Comparison of ENCODE assay signal across 17 cellular contexts in the genomic region with DNA sequence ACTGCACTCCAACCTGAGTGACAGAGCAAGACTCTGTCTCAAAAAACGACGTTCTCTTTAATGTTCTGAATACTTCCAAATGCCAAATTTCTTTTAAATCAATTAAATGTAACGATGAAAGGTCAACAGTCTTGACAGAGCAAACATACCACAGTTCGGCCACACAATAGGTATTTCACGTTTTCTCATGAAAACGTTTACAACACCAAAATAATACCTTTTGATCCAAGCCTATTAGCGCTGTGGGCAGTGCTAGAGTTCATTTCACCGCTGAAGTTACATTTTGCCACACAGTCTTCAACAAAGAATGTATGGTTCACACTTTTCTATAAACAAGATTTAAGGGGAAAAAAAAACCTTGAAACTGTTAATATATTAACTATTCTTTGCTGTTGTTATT.
A peak's percentile ranks its signal among the peaks of the same experiment; 100 is the strongest.
DNase-seq lines count a peak whose midpoint lies in the region; ATAC-seq and TF ChIP-seq lines count a peak whose summit lies in the region.
"Had no signal": no experiment of that assay in that cellular context is flagged by ENCODE, and none has a peak within 500 bp of the region (broad histone marks: within the 10 kb centered on the region; RNA-seq: fewer than 3 reads in every experiment).

No MANE protein-coding gene starts in this region.

- no peaks in the 10 kb centered on the region for H3K23me2 ChIP-seq in H9 (ENCODE audit: insufficient read length, low read depth, low read length, poor library complexity, severe bottlenecking)

- ATAC-seq in WTC11 (no peak), left lobe of liver (peak; percentile 62), HG02840 (IDR thresholded peaks at IDR 0.05; ENCODE audit: low FRiP score, unreplicated experiment) (no peak)
- ATAC-seq: CD8-positive, alpha-beta T cell; GM12878 had no signal

- CTCF ChIA-PET in WTC11 (lab: Charles Lee): no interaction called here

- H3K4me2 ChIP-seq in H9 (ENCODE audit: insufficient read depth, insufficient read length, low read length): no peak overlapping the region
- H3K4me2 ChIP-seq in GM23248 (ENCODE audit: unreplicated experiment): no peak overlapping the region
- H3K4me2 ChIP-seq in osteoblast (ENCODE audit: insufficient read depth, low read length): no peak overlapping the region

- no peak overlapping the region for H3K23ac ChIP-seq in H9 (ENCODE audit: insufficient read length, low read depth, low read length)

- no peaks in the 10 kb centered on the region for H3K27me3 Mint-ChIP-seq in H9 (ENCODE audit: low read depth)
- H3K27me3 Mint-ChIP-seq in WTC11 (ENCODE audit: low read depth): no peaks in the 10 kb centered on the region
- no peaks in the 10 kb centered on the region for H3K27me3 Mint-ChIP-seq in progenitor cell of endocrine pancreas
- H3K27me3 Mint-ChIP-seq: B cell had no signal

- H4K91ac ChIP-seq in H9 (ENCODE audit: insufficient read length, low read depth, low read length): no peak overlapping the region

- no peak overlapping the region for H2BK12ac ChIP-seq in H9 (ENCODE audit: insufficient read length, low read depth, low read length)

- H2BK120ac ChIP-seq in H9 (ENCODE audit: low read depth, low read length, poor library complexity, severe bottlenecking): no peak overlapping the region

- no peak overlapping the region for H3K4me3 Mint-ChIP-seq in H9
- no peak overlapping the region for H3K4me3 Mint-ChIP-seq in WTC11
- no peak overlapping the region for H3K4me3 Mint-ChIP-seq in progenitor cell of endocrine pancreas (ENCODE audit: low read depth)
- H3K4me3 Mint-ChIP-seq: B cell; CD8-positive, alpha-beta T cell had no signal

- H3K9me2 ChIP-seq in GM23248 (ENCODE audit: insufficient read depth): no peaks in the 10 kb centered on the region

- H3K79me1 ChIP-seq in H9 (ENCODE audit: insufficient read depth, low read depth, low read length, poor library complexity, severe bottlenecking): no peaks in the 10 kb centered on the region

- H3K27ac ChIP-seq in H9 (ENCODE audit: insufficient read length, low read depth, low read length) (no peak overlapping the region), GM23248 (no peak overlapping the region), osteoblast (ENCODE audit: low read depth, low read length) (no peak overlapping the region)
- H3K27ac ChIP-seq: BLaER1 treated with 17β-estradiol and CSF1 and Interleukin-3, amounts not matched to agents 10 nM and 100 nM; HL-60 had no signal

- no peak overlapping the region for H2BK5ac ChIP-seq in H9 (ENCODE audit: insufficient read length, low read length)

- H2BK20ac ChIP-seq in H9 (ENCODE audit: low read depth, low read length, poor library complexity, severe bottlenecking): no peak overlapping the region

- no peak overlapping the region for H2AFZ ChIP-seq in H9 (ENCODE audit: low read length)
- H2AFZ ChIP-seq in GM23248: no peak overlapping the region
- H2AFZ ChIP-seq in osteoblast (ENCODE audit: low read length): no peak overlapping the region

- H3K56ac ChIP-seq in H9 (ENCODE audit: insufficient read length, low read depth, low read length): no peak overlapping the region

- no peak overlapping the region for H3K9ac ChIP-seq in H9 (ENCODE audit: extremely low read depth, insufficient read length, low read length)
- no peak overlapping the region for H3K9ac ChIP-seq in GM23248
- H3K9ac ChIP-seq: BLaER1 treated with 17β-estradiol and CSF1 and Interleukin-3, amounts not matched to agents 10 nM and 100 nM had no signal

- POLR2A ChIA-PET in WTC11 (lab: Charles Lee): no interaction called here

- H4K5ac ChIP-seq in H9 (ENCODE audit: insufficient read length, low read depth, low read length): no peak overlapping the region

- TF ChIP-seq CTCF in H9 (conservative IDR thresholded peaks at IDR 0.05) (no peak), WTC11 (IDR thresholded peaks at IDR 0.05) (no peak), progenitor cell of endocrine pancreas (IDR thresholded peaks at IDR 0.05; ENCODE audit: unreplicated experiment) (no peak), osteoblast (IDR thresholded peaks at IDR 0.05; ENCODE audit: extremely low read depth, low read depth, low read length) (no peak)

- H3K79me2 ChIP-seq in H9 (ENCODE audit: insufficient read depth, low read length) (peaks cover 7% of the 10 kb centered on the region; the same call in 1 of the 2 replicates), GM23248 (ENCODE audit: insufficient read depth) (peaks cover 100% of the 10 kb centered on the region), osteoblast (ENCODE audit: insufficient read depth, low read length) (peaks cover 97% of the 10 kb centered on the region)

- DNase-seq in H9 (no peak), WTC11 (ENCODE audit: low spot score) (no peak), left lobe of liver (ENCODE audit: low spot score) (no peak), progenitor cell of endocrine pancreas (ENCODE audit: low spot score, unreplicated experiment) (no peak), posterior vena cava (ENCODE audit: low spot score) (no peak), GM23248 (no peak), osteoblast (ENCODE audit: insufficient read length, low spot score, missing footprints) (no peak)
- DNase-seq: Calu3; CD8-positive, alpha-beta T cell; DMS79 treated with DMSO at 0.1 percent for 48 hours; KG1 had no signal

- H4K8ac ChIP-seq in H9 (replicated peaks; ENCODE audit: insufficient read length, low read depth, low read length): no peak overlapping the region

- H3K36me3 Mint-ChIP-seq in H9 (ENCODE audit: insufficient read depth in 1 of 3, low read depth in 3 of 3) (no peaks in the 10 kb centered on the region), WTC11 (no peaks in the 10 kb centered on the region), progenitor cell of endocrine pancreas (ENCODE audit: insufficient read depth) (no peaks in the 10 kb centered on the region)
- H3K36me3 Mint-ChIP-seq: CD8-positive, alpha-beta T cell had no signal

- 0 out of 2 replicates have a peak, but pooled peaks cover 11% of the 10 kb centered on the region for H3F3A ChIP-seq in GM23248 (ENCODE audit: insufficient read depth)

- peaks cover 54 to 75% of the 10 kb centered on the region in 2 experiments for H3K4me1 Mint-ChIP-seq in H9
- H3K4me1 Mint-ChIP-seq in WTC11: peaks cover 64% of the 10 kb centered on the region
- H3K4me1 Mint-ChIP-seq in progenitor cell of endocrine pancreas (ENCODE audit: low read depth): peaks cover 42% of the 10 kb centered on the region

- H3K9me3 ChIP-seq in H9 (ENCODE audit: control insufficient read depth, low read depth, low read length) (no peaks in the 10 kb centered on the region), GM23248 (ENCODE audit: low read depth) (no peaks in the 10 kb centered on the region), osteoblast (ENCODE audit: low read depth, low read length) (no peaks in the 10 kb centered on the region)
- H3K9me3 ChIP-seq: BLaER1 treated with 17β-estradiol and CSF1 and Interleukin-3, amounts not matched to agents 10 nM and 100 nM; HAP-1 had no signal

- no peaks in the 10 kb centered on the region for H3K9me3 Mint-ChIP-seq in H9
- no peaks in the 10 kb centered on the region for H3K9me3 Mint-ChIP-seq in WTC11
- no peaks in the 10 kb centered on the region for H3K9me3 Mint-ChIP-seq in progenitor cell of endocrine pancreas (ENCODE audit: low read depth)
- H3K9me3 Mint-ChIP-seq: CD8-positive, alpha-beta T cell had no signal

- WGBS in H9 (ENCODE audit: extremely low coverage, insufficient read length, low lambda C conversion rate): no CpG with 5 or more reads among the region's 8 CpGs
- WGBS in GM23248 (ENCODE audit: low coverage in 1 of 2, low lambda C conversion rate in 2 of 2, missing lambda C conversion rate in 2 of 2), 2 experiments: 87 to 91% methylated on average over 8 of the region's 8 CpGs

- no peaks in the 10 kb centered on the region for H3K27me3 ChIP-seq in H9 (ENCODE audit: insufficient read depth, low read length)
- H3K27me3 ChIP-seq in GM23248 (replicated peaks; ENCODE audit: insufficient read depth): no peaks in the 10 kb centered on the region
- no peaks in the 10 kb centered on the region for H3K27me3 ChIP-seq in osteoblast (ENCODE audit: insufficient read depth, low read length)
- H3K27me3 ChIP-seq: BLaER1 treated with 17β-estradiol and CSF1 and Interleukin-3, amounts not matched to agents 10 nM and 100 nM had no signal

- H2AK5ac ChIP-seq in H9 (ENCODE audit: insufficient read length, low read length): no peak overlapping the region

- H4K20me1 ChIP-seq in H9 (ENCODE audit: control insufficient read depth, insufficient read depth, insufficient read length): no peaks in the 10 kb centered on the region
- H4K20me1 ChIP-seq in GM23248 (ENCODE audit: insufficient read depth): peaks cover 48% of the 10 kb centered on the region
- H4K20me1 ChIP-seq in osteoblast (ENCODE audit: insufficient read depth, low read length): peaks cover 79% of the 10 kb centered on the region

- H3K4me3 ChIP-seq in GM23248 (no peak overlapping the region), osteoblast (ENCODE audit: insufficient read depth, low read length) (no peak overlapping the region)
- H3K4me3 ChIP-seq: BLaER1 treated with 17β-estradiol and CSF1 and Interleukin-3, amounts not matched to agents 10 nM and 100 nM; GM12878; HAP-1 had no signal

- H3K36me3 ChIP-seq in GM23248 (ENCODE audit: low read depth): no peaks in the 10 kb centered on the region
- H3K36me3 ChIP-seq in osteoblast (ENCODE audit: insufficient read depth, low read length): no peaks in the 10 kb centered on the region
- H3K36me3 ChIP-seq: HAP-1 had no signal

- H3K27ac Mint-ChIP-seq in H9: peak overlapping the region in 2 of 3 experiments; percentile 47 to 81; a peak in 3 of 7 replicates
- peak overlapping the region; percentile 16; the same call in 1 of the 2 replicates for H3K27ac Mint-ChIP-seq in WTC11
- H3K27ac Mint-ChIP-seq in progenitor cell of endocrine pancreas: peak overlapping the region; percentile 54
- H3K27ac Mint-ChIP-seq: B cell; CD8-positive, alpha-beta T cell had no signal

- no peak overlapping the region for H2BK15ac ChIP-seq in H9 (ENCODE audit: low read depth, low read length)

- no peak overlapping the region for H3T11ph ChIP-seq in H9 (ENCODE audit: low read length)

- H3K4me1 ChIP-seq in H9 (ENCODE audit: insufficient read depth, low read length) (peaks cover 3% of the 10 kb centered on the region), GM23248 (ENCODE audit: insufficient read depth) (peaks cover 34% of the 10 kb centered on the region), osteoblast (ENCODE audit: insufficient read depth, low read length) (peaks cover 37% of the 10 kb centered on the region)

- intact Hi-C loops in posterior vena cava (cut with DNase I): no loop called here

- H3K14ac ChIP-seq in H9 (ENCODE audit: insufficient read depth, low read length): no peak overlapping the region

- no peak overlapping the region for H3K18ac ChIP-seq in H9 (ENCODE audit: insufficient read length, low read depth, low read length)

- H3K4ac ChIP-seq in H9 (ENCODE audit: low read depth, low read length): no peak overlapping the region

- in situ Hi-C loops in GM23248 (cut with MboI): no loop called here

TF ChIP-seq in WTC11, 78 proteins besides CTCF, POLR2A, EP300 and RAD21 (continues in another document):
- no peak for TF ChIP-seq GTF2I (CRISPR knock-in tag; conservative IDR thresholded peaks at IDR 0.05)
